8 cellular contexts compared by ENCODE assay signal in the genomic region with DNA sequence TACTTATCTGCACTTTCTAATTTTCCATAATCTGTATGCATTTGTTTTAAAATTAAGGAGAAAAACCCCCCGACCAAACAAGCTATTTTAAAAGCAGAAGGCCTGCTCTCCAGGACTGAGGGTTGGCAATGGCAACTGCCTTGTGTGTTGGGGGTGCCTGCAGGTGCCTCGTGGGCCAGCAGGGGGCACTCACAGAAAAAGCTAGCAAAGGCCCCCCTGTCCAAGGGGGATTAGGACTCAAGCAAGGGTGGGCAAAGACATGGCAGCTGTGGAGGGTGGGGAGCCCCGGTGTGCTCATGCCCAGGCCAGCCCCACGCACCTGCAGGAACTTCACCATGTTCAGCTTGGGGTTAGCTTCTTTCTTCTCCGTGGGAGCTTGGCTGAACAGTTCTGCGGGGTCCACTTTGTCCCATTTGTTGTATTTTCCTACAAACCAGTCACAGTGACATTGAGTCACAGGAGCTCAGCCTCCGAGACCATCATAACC. TPM values are rescaled to one million over a fixed set of nuclear protein-coding genes. Genes with fewer than 3 reads are reported as not detected.
DNase-seq lines count a peak whose midpoint lies in the region; ATAC-seq and TF ChIP-seq lines count a peak whose summit lies in the region.

No MANE protein-coding gene starts in this region.

- peaks cover under 1 to 8% (median 5%) of the 10 kb centered on the region in 4 donors for H3K4me1 Mint-ChIP-seq in CD4-positive, CD25-positive, alpha-beta regulatory T cell
- peaks cover 14 to 16% (median 15%) of the 10 kb centered on the region in 3 donors for H3K4me1 Mint-ChIP-seq in naive B cell

- H3K27me3 ChIP-seq in CD4-positive, CD25-positive, alpha-beta regulatory T cell (ENCODE audit: control insufficient read depth, insufficient read depth, low read length), result no peaks in the 10 kb centered on the region
- H3K27me3 ChIP-seq in vagina, result no peaks in the 10 kb centered on the region

- ATAC-seq in CD4-positive, CD25-positive, alpha-beta regulatory T cell (ENCODE audit: low read depth in 2 of 2), result peak; percentile 53 to 60
- peak; percentile 75 to 82 for ATAC-seq in naive B cell (ENCODE audit: low read depth in 2 of 2)

- H3K4me3 ChIP-seq in CD4-positive, CD25-positive, alpha-beta regulatory T cell (ENCODE audit: low read depth, low read length), result no peak overlapping the region
- no peak overlapping the region for H3K4me3 ChIP-seq in vagina

- no peak overlapping the region for H3K4me3 Mint-ChIP-seq in CD4-positive, CD25-positive, alpha-beta regulatory T cell
- H3K4me3 Mint-ChIP-seq in naive B cell, result no peak overlapping the region

- H3K9me3 ChIP-seq in CD4-positive, CD25-positive, alpha-beta regulatory T cell (ENCODE audit: control insufficient read depth in 2 of 2, low read length in 2 of 2), result no peaks in the 10 kb centered on the region
- H3K9me3 ChIP-seq in vagina, result no peaks in the 10 kb centered on the region

- no peaks in the 10 kb centered on the region for H3K27me3 Mint-ChIP-seq in CD4-positive, CD25-positive, alpha-beta regulatory T cell
- no peaks in the 10 kb centered on the region for H3K27me3 Mint-ChIP-seq in naive B cell

- no peak overlapping the region for H3K27ac ChIP-seq in CD4-positive, CD25-positive, alpha-beta regulatory T cell (ENCODE audit: insufficient read depth, low read length, poor library complexity, severe bottlenecking)
- H3K27ac ChIP-seq in vagina, result no peak overlapping the region

- peak in 2 of 3 experiments; percentile 28 to 40 for TF ChIP-seq CTCF in vagina (IDR thresholded peaks at IDR 0.05)

- no peak for TF ChIP-seq POLR2A in vagina (IDR thresholded peaks at IDR 0.05)

- H3K27ac Mint-ChIP-seq in CD4-positive, CD25-positive, alpha-beta regulatory T cell, result no peak overlapping the region
- H3K27ac Mint-ChIP-seq in naive B cell, result peak overlapping the region in 1 of 6 donors; percentile 34

- H3K4me1 ChIP-seq in CD4-positive, CD25-positive, alpha-beta regulatory T cell (ENCODE audit: control insufficient read depth, insufficient read depth, low read length, poor library complexity, severe bottlenecking), result no peaks in the 10 kb centered on the region
- no peaks in the 10 kb centered on the region for H3K4me1 ChIP-seq in vagina

- DNase-seq in CD4-positive, CD25-positive, alpha-beta regulatory T cell, result peak; percentile 20 to 48 (median 36)
- DNase-seq in HUDEP-2 (lab: John Stamatoyannopoulos, UW; ENCODE audit: unreplicated experiment in 76 of 76) (peak in 43 of 76 experiments; percentile 3 to 57 (median 21)), ecto neural progenitor cell (ENCODE audit: low spot score) (peak; percentile 75), naive B cell (peak; percentile 51), vagina (ENCODE audit: extremely low spot score in 2 of 2) (no peak), NCI-H2081 (lab: John Stamatoyannopoulos, UW) (no peak), H4 (ENCODE audit: low spot score) (no peak)
- DNase-seq in activated CD4-positive, alpha-beta T cell treated with anti-CD3 and anti-CD28 coated beads for 4 hours, result peak; percentile 38 to 53

- no peaks in the 10 kb centered on the region for H3K9me3 Mint-ChIP-seq in CD4-positive, CD25-positive, alpha-beta regulatory T cell
- no peaks in the 10 kb centered on the region for H3K9me3 Mint-ChIP-seq in naive B cell

- peaks cover 32% of the 10 kb centered on the region for H3K36me3 Mint-ChIP-seq in CD4-positive, CD25-positive, alpha-beta regulatory T cell
- peaks cover 0 to 26% of the 10 kb centered on the region in 2 donors for H3K36me3 Mint-ChIP-seq in naive B cell

- peaks cover 68% of the 10 kb centered on the region for H3K36me3 ChIP-seq in CD4-positive, CD25-positive, alpha-beta regulatory T cell (ENCODE audit: control insufficient read depth, insufficient read depth, low read length)
- peaks cover 0 to 49% of the 10 kb centered on the region in 2 donors for H3K36me3 ChIP-seq in vagina

- intact Hi-C loops in vagina (cut with DNase I), result no loop called here

RNA-seq across cellular contexts. Expression of a gene that starts 10.3 kb away (rescaled TPM):
- total RNA-seq in CD4-positive, CD25-positive, alpha-beta regulatory T cell, result 56.7 TPM
- polyA plus RNA-seq in CD4-positive, CD25-positive, alpha-beta regulatory T cell, result 10 to 100 TPM; 13.1 to 17.4 (median 14.3) TPM
- polyA plus RNA-seq in naive B cell (ENCODE audit: low read depth in 6 of 6), result 10 to 100 TPM; 10.4 to 27.8 (median 15.9) TPM
- total RNA-seq in vagina, result 42.7 TPM
- 9.3 and 10.8 TPM in 2 replicates for total RNA-seq in H4 (2014; rRNA removed; shearing (Covaris generic))

RNA-seq across cellular contexts. Expression of a gene that starts 19.7 kb away (rescaled TPM):
- total RNA-seq in CD4-positive, CD25-positive, alpha-beta regulatory T cell, result 19.6 TPM
- 1 to 10 TPM; 5.6 to 8.7 (median 6.6) TPM for polyA plus RNA-seq in CD4-positive, CD25-positive, alpha-beta regulatory T cell
- 10 to 100 TPM in 2 of 6 donors, 1 to 10 TPM in 4; 4.9 to 11.5 (median 8.2) TPM for polyA plus RNA-seq in naive B cell (ENCODE audit: low read depth in 6 of 6)
- total RNA-seq in vagina, result 35.6 TPM
- total RNA-seq in H4 (2014; rRNA removed; shearing (Covaris generic)), result 9.2 and 14.1 TPM in 2 replicates

Comparison
In these comparisons a context has a peak if more than half of its experiments do, and no peak if none do; other contexts are left out.
1. DNase-seq: peak in CD4-positive, CD25-positive, alpha-beta regulatory T cell (3 of 3), HUDEP-2 (43 of 76), activated CD4-positive, alpha-beta T cell treated with anti-CD3 and anti-CD28 coated beads for 4 hours (2 of 2), ecto neural progenitor cell (single experiment) and naive B cell (single experiment); none in vagina (0 of 2), NCI-H2081 (0 of 2) and H4 (single experiment).